ENCODE assay signal across 23 cellular contexts in the genomic region with DNA sequence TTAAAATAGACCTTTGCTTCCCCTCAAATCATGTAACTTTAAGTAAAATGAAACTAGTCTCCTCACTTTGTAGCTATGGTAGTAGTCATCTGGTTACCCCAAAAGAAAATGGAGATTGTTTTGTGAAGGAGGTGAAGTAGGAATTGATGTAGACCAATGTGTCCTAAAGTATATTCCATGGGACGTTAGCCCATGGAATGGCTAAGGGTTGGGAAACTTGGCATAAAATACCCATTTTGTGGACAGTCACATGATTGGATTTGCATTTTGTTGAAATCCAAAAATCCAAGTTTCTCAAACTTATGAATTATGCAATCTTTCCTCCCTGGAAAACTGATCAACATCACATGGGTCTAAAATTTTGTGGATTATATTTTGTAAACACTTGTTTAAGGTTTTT.
DNase-seq lines count a peak whose midpoint lies in the region; ATAC-seq and TF ChIP-seq lines count a peak whose summit lies in the region.
"Had no signal": no experiment of that assay in that cellular context is flagged by ENCODE, and none has a peak within 500 bp of the region (broad histone marks: within the 10 kb centered on the region; RNA-seq: fewer than 3 reads in every experiment).

No MANE protein-coding gene starts in this region.

- no peak for TF ChIP-seq EP300 in gastroesophageal sphincter (IDR thresholded peaks at IDR 0.05)

- H3K27ac ChIP-seq in gastroesophageal sphincter (peak overlapping the region in 2 of 4 donors; percentile 3 to 37), upper lobe of right lung (peak overlapping the region; percentile 15)
- H3K27ac ChIP-seq: A549; BLaER1 treated with 17β-estradiol and CSF1 and Interleukin-3, amounts not matched to agents 10 nM and 100 nM had no signal

- H3K4me1 ChIP-seq in gastroesophageal sphincter = no peaks in the 10 kb centered on the region
- peaks cover 6% of the 10 kb centered on the region for H3K4me1 ChIP-seq in upper lobe of right lung
- H3K4me1 ChIP-seq: A549; BE2C; BLaER1 treated with 17β-estradiol and CSF1 and Interleukin-3, amounts not matched to agents 10 nM and 100 nM; HAP-1 had no signal

- H3K9me3 ChIP-seq in gastroesophageal sphincter = peaks cover 0 to 9% (median 0%) of the 10 kb centered on the region in 3 donors
- no peaks in the 10 kb centered on the region for H3K9me3 ChIP-seq in upper lobe of right lung
- H3K9me3 ChIP-seq: A549, BE2C, HAP-1 had no signal

- H3K4me3 ChIP-seq in gastroesophageal sphincter (no peak overlapping the region), upper lobe of right lung (no peak overlapping the region)
- H3K4me3 ChIP-seq: A549; BLaER1 treated with 17β-estradiol and CSF1 and Interleukin-3, amounts not matched to agents 10 nM and 100 nM; HAP-1 had no signal

- no peak for DNase-seq in left ventricle myocardium superior
- no peak for DNase-seq in cardiac septum (ENCODE audit: low spot score)
- no peak for DNase-seq in sciatic nerve (ENCODE audit: low spot score)
- no peak for DNase-seq in upper lobe of right lung
- DNase-seq in dermis blood vessel endothelial cell = no peak
- DNase-seq in activated naive CD4-positive, alpha-beta T cell (lab: John Stamatoyannopoulos, UW) = no peak
- DNase-seq: 8988T; ACHN; AML-193; BE2C; Calu3; CD4-positive, alpha-beta T cell; COR-L47; DMS53; DMS79 treated with DMSO at 0.1 percent for 48 hours; GF-D8; GOT3; HFFc6 had no signal

- ATAC-seq in left ventricle myocardium superior (peak; percentile 35), gastroesophageal sphincter (peak; percentile 47), sciatic nerve (peak; percentile 62), upper lobe of right lung (no peak), HG03045 (IDR thresholded peaks at IDR 0.05; ENCODE audit: unreplicated experiment) (no peak)

- intact Hi-C loops in left ventricle myocardium superior (cut with micrococcal nuclease) (no loop called here), cardiac septum (cut with DNase I) (no loop called here), sciatic nerve (cut with DNase I) (no loop called here), upper lobe of right lung (cut with DNase I) (no loop called here)

- no peak for TF ChIP-seq CTCF in gastroesophageal sphincter (IDR thresholded peaks at IDR 0.05)
- no peak for TF ChIP-seq CTCF in upper lobe of right lung (IDR thresholded peaks at IDR 0.05)

- H3K36me3 ChIP-seq in gastroesophageal sphincter (no peaks in the 10 kb centered on the region), upper lobe of right lung (no peaks in the 10 kb centered on the region)
- H3K36me3 ChIP-seq: BE2C; BLaER1 treated with 17β-estradiol and CSF1 and Interleukin-3, amounts not matched to agents 10 nM and 100 nM; HAP-1 had no signal

- H3K27me3 ChIP-seq in gastroesophageal sphincter = no peaks in the 10 kb centered on the region
- no peaks in the 10 kb centered on the region for H3K27me3 ChIP-seq in upper lobe of right lung
- H3K27me3 ChIP-seq: BE2C; BLaER1 treated with 17β-estradiol and CSF1 and Interleukin-3, amounts not matched to agents 10 nM and 100 nM had no signal

- WGBS in gastroesophageal sphincter (ENCODE audit: low coverage in 1 of 2), 2 donors = 60 to 61% methylated on average over 1 of the region's 1 CpG

- TF ChIP-seq POLR2A in gastroesophageal sphincter (IDR thresholded peaks at IDR 0.05) = no peak

Comparison
In these comparisons a context has a peak if more than half of its experiments do, and no peak if none do; other contexts are left out.
1. ATAC-seq: peak in left ventricle myocardium superior (single experiment), gastroesophageal sphincter (single experiment) and sciatic nerve (single experiment); none in upper lobe of right lung (single experiment) and HG03045 (single experiment).